32 cellular contexts compared by ENCODE assay signal in the genomic region with DNA sequence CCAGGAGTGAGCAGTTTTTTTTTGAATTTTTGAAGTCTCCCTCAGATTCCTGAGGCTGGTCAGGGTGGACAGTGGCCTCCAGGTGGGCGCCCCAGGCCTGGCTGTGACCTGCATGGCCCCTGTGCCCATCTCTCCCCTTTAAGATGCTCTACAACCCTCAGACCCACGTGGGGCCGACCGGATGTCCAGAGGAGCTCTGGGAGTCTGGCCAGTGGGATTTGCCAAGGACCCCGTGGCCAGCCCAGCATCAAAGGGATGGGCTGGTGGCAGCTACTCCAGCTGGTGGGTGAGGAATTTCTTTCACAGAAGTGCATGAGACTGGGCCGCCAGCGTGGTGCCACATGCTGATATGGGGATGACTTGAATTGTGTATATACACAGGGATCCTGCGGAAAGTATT.
"Had no signal": no experiment of that assay in that cellular context is flagged by ENCODE, and none has a peak within 500 bp of the region (broad histone marks: within the 10 kb centered on the region; RNA-seq: fewer than 3 reads in every experiment).

No MANE protein-coding gene starts in this region.

- H3K4me3 Mint-ChIP-seq: activated B cell treated with CpG ODN at 0.5 μM for 24 hours; activated CD8-positive, alpha-beta T cell treated with anti-CD3 and anti-CD28 coated beads for 36 hours; activated naive CD4-positive, alpha-beta T cell treated with anti-CD3 and anti-CD28 coated beads, Interleukin-2, amount 50 U/mL, for 24 hours; activated naive CD8-positive, alpha-beta T cell treated with anti-CD3 and anti-CD28 coated beads for 36 hours; activated naive CD8-positive, alpha-beta T cell treated with anti-CD3 and anti-CD28 coated beads, Interleukin-2, amount 50 U/mL, for 24 hours; activated T-cell treated with anti-CD3 and anti-CD28 coated beads, Interleukin-2, amount 50 U/mL, for 4 hours; activated T-helper 17 cell treated with anti-CD3 and anti-CD28 coated beads, Interleukin-2, amount 50 U/mL, for 72 hours; T-helper 17 cell; T-helper 2 cell treated with Interferon-gamma antibody and Interleukin-4, amounts not matched to agents 5 μg/mL and 100 μg/mL, for 36 hours had no signal

- H3K27me3 Mint-ChIP-seq: activated B cell treated with CpG ODN at 0.5 μM for 24 hours; activated CD8-positive, alpha-beta T cell treated with anti-CD3 and anti-CD28 coated beads for 36 hours; activated naive CD4-positive, alpha-beta T cell treated with anti-CD3 and anti-CD28 coated beads, Interleukin-2, amount 50 U/mL, for 24 hours; activated naive CD8-positive, alpha-beta T cell treated with anti-CD3 and anti-CD28 coated beads for 36 hours; activated naive CD8-positive, alpha-beta T cell treated with anti-CD3 and anti-CD28 coated beads, Interleukin-2, amount 50 U/mL, for 24 hours; activated T-helper 17 cell treated with anti-CD3 and anti-CD28 coated beads, Interleukin-2, amount 50 U/mL, for 72 hours; T-helper 17 cell had no signal

- H3K4me1 Mint-ChIP-seq: activated naive CD4-positive, alpha-beta T cell treated with anti-CD3 and anti-CD28 coated beads, Interleukin-2, amount 50 U/mL, for 24 hours; activated naive CD8-positive, alpha-beta T cell treated with anti-CD3 and anti-CD28 coated beads for 36 hours; activated T-helper 17 cell treated with anti-CD3 and anti-CD28 coated beads, Interleukin-2, amount 50 U/mL, for 72 hours had no signal

- H3K36me3 ChIP-seq: adrenal gland, breast epithelium, cardiac muscle cell, colonic mucosa had no signal

- H3K27ac Mint-ChIP-seq: activated B cell treated with CpG ODN at 0.5 μM for 24 hours; activated CD8-positive, alpha-beta T cell treated with anti-CD3 and anti-CD28 coated beads for 36 hours; activated naive CD4-positive, alpha-beta T cell treated with anti-CD3 and anti-CD28 coated beads, Interleukin-2, amount 50 U/mL, for 24 hours; activated naive CD8-positive, alpha-beta T cell treated with anti-CD3 and anti-CD28 coated beads for 36 hours; activated naive CD8-positive, alpha-beta T cell treated with anti-CD3 and anti-CD28 coated beads, Interleukin-2, amount 50 U/mL, for 24 hours; activated T-helper 17 cell treated with anti-CD3 and anti-CD28 coated beads, Interleukin-2, amount 50 U/mL, for 72 hours; T-helper 17 cell; T-helper 2 cell treated with Interferon-gamma antibody and Interleukin-4, amounts not matched to agents 5 μg/mL and 100 μg/mL, for 36 hours had no signal

- H3K4me1 ChIP-seq: adrenal gland, body of pancreas, breast epithelium, colonic mucosa had no signal

- H3K9me3 Mint-ChIP-seq: activated B cell treated with CpG ODN at 0.5 μM for 24 hours; activated CD8-positive, alpha-beta T cell treated with anti-CD3 and anti-CD28 coated beads for 36 hours; activated naive CD4-positive, alpha-beta T cell treated with anti-CD3 and anti-CD28 coated beads, Interleukin-2, amount 50 U/mL, for 24 hours; activated naive CD8-positive, alpha-beta T cell treated with anti-CD3 and anti-CD28 coated beads for 36 hours; activated naive CD8-positive, alpha-beta T cell treated with anti-CD3 and anti-CD28 coated beads, Interleukin-2, amount 50 U/mL, for 24 hours; activated T-cell treated with anti-CD3 and anti-CD28 coated beads, Interleukin-2, amount 50 U/mL, for 4 hours; activated T-helper 17 cell treated with anti-CD3 and anti-CD28 coated beads, Interleukin-2, amount 50 U/mL, for 72 hours; T-helper 2 cell treated with Interferon-gamma antibody and Interleukin-4, amounts not matched to agents 5 μg/mL and 100 μg/mL, for 36 hours had no signal

- H3K27ac ChIP-seq: adrenal gland, body of pancreas, breast epithelium, cardiac muscle cell, colonic mucosa, epithelial cell of prostate, esophagus squamous epithelium, WERI-Rb-1 had no signal

- H3K9me3 ChIP-seq: adrenal gland, body of pancreas, breast epithelium, colonic mucosa, esophagus squamous epithelium had no signal

- H3K4me3 ChIP-seq: adrenal gland, body of pancreas, breast epithelium, cardiac muscle cell, colonic mucosa, esophagus squamous epithelium had no signal

- H3K27me3 ChIP-seq: adrenal gland, body of pancreas, breast epithelium, cardiac muscle cell, colonic mucosa, esophagus squamous epithelium had no signal

- H3K36me3 Mint-ChIP-seq: activated naive CD4-positive, alpha-beta T cell treated with anti-CD3 and anti-CD28 coated beads, Interleukin-2, amount 50 U/mL, for 24 hours; activated naive CD8-positive, alpha-beta T cell treated with anti-CD3 and anti-CD28 coated beads for 36 hours had no signal

- ATAC-seq: activated CD4-positive, CD25-positive, alpha-beta regulatory T cell treated with anti-CD3 and anti-CD28 coated beads, Interleukin-2, amount 50 U/mL, for 24 hours; activated CD8-positive, alpha-beta T cell treated with anti-CD3 and anti-CD28 coated beads for 36 hours; activated naive CD8-positive, alpha-beta T cell treated with anti-CD3 and anti-CD28 coated beads, Interleukin-2, amount 50 U/mL, for 24 hours; activated T-cell treated with anti-CD3 and anti-CD28 coated beads, Interleukin-2, amount 50 U/mL, for 4 hours; activated T-helper 17 cell treated with anti-CD3 and anti-CD28 coated beads, Interleukin-2, amount 50 U/mL, for 72 hours; body of pancreas; T-helper 17 cell had no signal

- DNase-seq: activated B cell treated with CpG ODN at 0.5 μM for 24 hours; activated CD4-positive, alpha-beta T cell treated with anti-CD3 and anti-CD28 coated beads for 48 hours; activated CD4-positive, alpha-beta T cell treated with anti-CD3 and anti-CD28 coated beads, Interleukin-2, amount 50 U/mL, for 1 hour; activated CD4-positive, alpha-beta T cell treated with anti-CD3 and anti-CD28 coated beads, Interleukin-2, amount 50 U/mL, for 48 hours; activated CD8-positive, alpha-beta memory T cell treated with anti-CD3 and anti-CD28 coated beads for 24 hours; activated CD8-positive, alpha-beta T cell treated with anti-CD3 and anti-CD28 coated beads for 36 hours; activated effector memory CD4-positive, alpha-beta T cell treated with Interleukin-2 at 50 U/mL for 16 hours; activated gamma-delta T cell treated with Interleukin-2 at 50 U/mL for 16 hours; activated naive CD4-positive, alpha-beta T cell treated with Interleukin-2 at 50 U/mL for 16 hours; activated naive CD8-positive, alpha-beta T cell treated with anti-CD3 and anti-CD28 coated beads for 36 hours; activated naive CD8-positive, alpha-beta T cell treated with anti-CD3 and anti-CD28 coated beads, Interleukin-2, amount 50 U/mL, for 24 hours; activated T-cell treated with anti-CD3 and anti-CD28 coated beads, Interleukin-2, amount 50 U/mL, for 4 hours; adrenal gland; aorta; body of pancreas; central memory CD4-positive, alpha-beta T cell; cerebellar nuclear complex; colonic mucosa; effector CD8-positive, alpha-beta T cell; esophagus squamous epithelium; foreskin melanocyte; T-helper 1 cell; T-helper 17 cell; T1000; WERI-Rb-1 had no signal
